13 cellular contexts compared by ENCODE assay signal in genomic region chr3:36909666-36910065, GRCh38.
"Had no signal": no experiment of that assay in that cellular context is flagged by ENCODE, and none has a peak within 500 bp of the region (broad histone marks: within the 10 kb centered on the region; RNA-seq: fewer than 3 reads in every experiment).

No MANE protein-coding gene starts in this region.

- DNase-seq: activated CD4-positive, alpha-beta memory T cell treated with anti-CD3 and anti-CD28 coated beads for 36 hours; activated naive CD4-positive, alpha-beta T cell; activated T-cell treated with anti-CD3 and anti-CD28 coated beads, Interleukin-2, amount 50 U/mL, for 72 hours; colonic mucosa; effector CD4-positive, alpha-beta T cell; gastrocnemius medialis; heart right ventricle; small intestine; tibial artery; uterus had no signal

- H3K27ac Mint-ChIP-seq: activated CD4-positive, alpha-beta memory T cell treated with anti-CD3 and anti-CD28 coated beads for 36 hours had no signal

- H3K27me3 ChIP-seq: colonic mucosa, gastrocnemius medialis, heart right ventricle, right atrium auricular region, tibial artery, uterus had no signal

- H3K36me3 Mint-ChIP-seq: activated CD4-positive, alpha-beta memory T cell treated with anti-CD3 and anti-CD28 coated beads for 36 hours had no signal

- ATAC-seq: activated CD4-positive, CD25-positive, alpha-beta regulatory T cell treated with anti-CD3 and anti-CD28 coated beads, Interleukin-2, amount 50 U/mL, for 24 hours; activated T-cell treated with anti-CD3 and anti-CD28 coated beads, Interleukin-2, amount 50 U/mL, for 72 hours; gastrocnemius medialis; heart right ventricle had no signal

- H3K27me3 Mint-ChIP-seq: activated CD4-positive, alpha-beta memory T cell treated with anti-CD3 and anti-CD28 coated beads for 36 hours had no signal

- H3K9me3 ChIP-seq: colonic mucosa, gastrocnemius medialis, heart right ventricle, right atrium auricular region, tibial artery, uterus had no signal

- H3K4me1 ChIP-seq: uterus had no signal

- H3K36me3 ChIP-seq: colonic mucosa, gastrocnemius medialis, heart right ventricle, right atrium auricular region, tibial artery, uterus had no signal

- H3K9me3 Mint-ChIP-seq: activated CD4-positive, alpha-beta memory T cell treated with anti-CD3 and anti-CD28 coated beads for 36 hours; activated T-cell treated with anti-CD3 and anti-CD28 coated beads, Interleukin-2, amount 50 U/mL, for 72 hours; T-helper 2 cell treated with Interferon-gamma antibody and Interleukin-4, amounts not matched to agents 5 μg/mL and 100 μg/mL, for 36 hours had no signal

- H3K4me3 ChIP-seq: colonic mucosa, gastrocnemius medialis, heart right ventricle, right atrium auricular region, tibial artery, uterus had no signal

- H3K27ac ChIP-seq: right atrium auricular region, tibial artery had no signal
